Comparison of ENCODE assay signal across 13 cellular contexts in the genomic region with DNA sequence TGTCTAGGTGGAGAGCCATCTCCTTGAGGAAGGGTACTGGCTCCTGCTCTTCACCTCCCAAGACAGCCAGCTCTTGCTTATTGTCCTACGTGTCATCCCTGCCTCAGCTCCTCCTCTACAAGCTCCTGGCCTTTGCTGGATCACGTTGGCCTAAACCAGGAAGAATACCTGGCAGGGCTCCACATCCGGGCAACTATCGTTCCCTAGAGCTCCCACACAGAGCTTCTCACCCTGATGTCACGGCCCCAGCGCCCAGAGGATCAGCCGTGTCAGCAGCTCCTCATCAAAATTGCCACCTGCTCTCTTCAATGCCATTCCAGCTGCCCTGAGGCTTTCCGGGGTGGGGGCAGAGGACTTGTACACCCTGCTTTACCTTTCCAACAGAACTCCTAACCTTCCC. TPM values are rescaled to one million over a fixed set of nuclear protein-coding genes. Genes with fewer than 3 reads are reported as not detected.
DNase-seq lines count a peak whose midpoint lies in the region; ATAC-seq, FAIRE-seq and TF ChIP-seq lines count a peak whose summit lies in the region.
"Had no signal": no experiment of that assay in that cellular context is flagged by ENCODE, and none has a peak within 500 bp of the region (broad histone marks: within the 10 kb centered on the region; RNA-seq: fewer than 3 reads in every experiment).

No MANE protein-coding gene starts in this region.

- no peaks in the 10 kb centered on the region for H3K36me3 ChIP-seq in PC-9 (ENCODE audit: low read depth)

- H3K9me3 ChIP-seq in PC-9 (ENCODE audit: insufficient read depth, low read depth): no peaks in the 10 kb centered on the region
- H3K9me3 ChIP-seq: SK-N-SH had no signal

- peak; percentile 20 for DNase-seq in NCI-H748 (lab: John Stamatoyannopoulos, UW; ENCODE audit: unreplicated experiment)
- no peak for DNase-seq in NCI-H748 treated with DMSO at 0.1 percent for 48 hours (lab: John Stamatoyannopoulos, UW)
- DNase-seq in PC-9: peak in 1 of 2 experiments; percentile 14
- peak; percentile 14 to 46 for DNase-seq in foreskin fibroblast
- peak; percentile 11 for DNase-seq in urothelium cell line (ENCODE audit: low spot score)
- no peak for DNase-seq in T1000 (lab: John Stamatoyannopoulos, UW)
- no peak for DNase-seq in hippocampal formation (lab: John Stamatoyannopoulos, UW)
- DNase-seq: activated naive CD4-positive, alpha-beta T cell treated with anti-CD3 and anti-CD28 coated beads, Interleukin-2, amount 50 U/mL, for 16 hours; H9; hypothalamus; SK-N-SH had no signal

- H2AFZ ChIP-seq in PC-9: 0 out of 2 replicates have a peak overlapping the region, but pooled peaks have one; percentile 27

- H3F3A ChIP-seq in PC-9 (ENCODE audit: insufficient read depth, low read depth): no peaks in the 10 kb centered on the region

- peaks cover 44% of the 10 kb centered on the region for H3K27me3 ChIP-seq in PC-9 (ENCODE audit: insufficient read depth, low read depth)

- no peak overlapping the region for H3K4me3 ChIP-seq in PC-9
- H3K4me3 ChIP-seq in foreskin fibroblast (ENCODE audit: low read depth in 1 of 2, low read length in 2 of 2): no peak overlapping the region
- H3K4me3 ChIP-seq: smooth muscle cell had no signal

- H3K4me2 ChIP-seq in PC-9: 0 out of 2 replicates have a peak overlapping the region, but pooled peaks have one; percentile 7
- H3K4me2 ChIP-seq: SK-N-SH, smooth muscle cell had no signal

- no TSS peak for BruUV-seq in PC-9 (replicated peaks; lab: Mats Ljungman, UMichigan)

- TF ChIP-seq CTCF in PC-9 (conservative IDR thresholded peaks at IDR 0.05) (no peak), foreskin fibroblast (IDR thresholded peaks at IDR 0.05; ENCODE audit: low read depth, low read length) (no peak)

- no peaks in the 10 kb centered on the region for H4K20me1 ChIP-seq in PC-9 (ENCODE audit: insufficient read depth)

- FAIRE-seq in urothelium cell line (lab: Jason Lieb, UNC): no peak

- intact Hi-C loops in PC-9 (cut with micrococcal nuclease; ENCODE audit: unreplicated experiment): no loop called here

- no peaks in the 10 kb centered on the region for H3K4me1 ChIP-seq in PC-9 (replicated peaks; ENCODE audit: insufficient read depth)

- ATAC-seq in HG02642 (IDR thresholded peaks at IDR 0.05; ENCODE audit: poor library complexity, unreplicated experiment): no peak

- H3K27ac ChIP-seq in PC-9: no peak overlapping the region

- no peaks in the 10 kb centered on the region for H3K9me2 ChIP-seq in PC-9 (ENCODE audit: insufficient read depth)
- H3K9me2 ChIP-seq: SK-N-SH had no signal

- no peaks in the 10 kb centered on the region for H3K79me2 ChIP-seq in PC-9 (ENCODE audit: low read depth)

- POLR2A ChIA-PET in PC-9 (lab: Charles Lee; ENCODE audit: unreplicated experiment): no interaction called here

- CTCF ChIA-PET in PC-9 (lab: Charles Lee): no interaction called here

RNA-seq across cellular contexts. Expression of a gene that starts 1.9 kb away (rescaled TPM):
- 375 and 491 TPM in 2 replicates for total RNA-seq in PC-9 (2021)

RNA-seq across cellular contexts. Expression of a gene that starts 12.3 kb away (rescaled TPM):
- total RNA-seq in PC-9 (2021): not detected in 2 replicates
- total RNA-seq: H9, smooth muscle cell had no signal

RNA-seq across cellular contexts. Expression of a gene that starts 26.9 kb away (rescaled TPM):
- 101 and 157 TPM in 2 replicates for total RNA-seq in PC-9 (2021)

RNA-seq across cellular contexts. Expression of a gene that starts 38.9 kb away (rescaled TPM):
- not detected in 2 replicates for total RNA-seq in PC-9 (2021)

Comparison
In these comparisons a context has a peak if more than half of its experiments do, and no peak if none do; other contexts are left out.
1. DNase-seq: peak in NCI-H748 (single experiment), foreskin fibroblast (2 of 2) and urothelium cell line (single experiment); none in NCI-H748 treated with DMSO at 0.1 percent for 48 hours (single experiment), T1000 (single experiment) and hippocampal formation (0 of 2).